19 cellular contexts compared by ENCODE assay signal in the genomic region with DNA sequence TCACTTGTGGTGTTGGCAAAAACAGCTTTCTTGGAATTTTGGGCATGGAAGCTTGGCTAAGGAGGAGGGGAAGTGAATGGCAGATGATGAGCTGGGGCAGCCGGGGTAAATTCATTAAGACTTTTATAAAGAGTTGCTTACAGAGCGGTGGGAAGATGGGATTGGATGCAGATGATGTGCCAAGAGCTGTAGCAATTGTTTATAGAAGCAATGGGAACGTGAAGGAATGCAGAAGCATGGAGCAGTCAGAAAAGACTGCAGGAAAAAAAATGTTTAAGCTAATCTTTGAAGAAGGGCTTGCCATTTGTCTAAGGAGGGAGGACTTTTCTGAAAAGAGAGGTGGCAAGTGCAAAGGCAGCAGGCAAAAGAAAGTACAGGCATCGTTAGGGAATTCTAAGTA.
"Had no signal": no experiment of that assay in that cellular context is flagged by ENCODE, and none has a peak within 500 bp of the region (broad histone marks: within the 10 kb centered on the region; RNA-seq: fewer than 3 reads in every experiment).

No MANE protein-coding gene starts in this region.

- H3K9me3 ChIP-seq: colonic mucosa, esophagus squamous epithelium, gastrocnemius medialis, heart right ventricle, left lung, lower lobe of right lung, ovary, tibial nerve, upper lobe of right lung, vagina had no signal

- H3K4me3 ChIP-seq: colonic mucosa, esophagus squamous epithelium, gastrocnemius medialis, heart right ventricle, left lung, lower lobe of right lung, neural progenitor cell, ovary, smooth muscle cell, tibial nerve, upper lobe of right lung, vagina had no signal

- H3K4me1 ChIP-seq: colonic mucosa, gastrocnemius medialis, heart right ventricle, left lung, lower lobe of right lung, neural progenitor cell, tibial nerve, upper lobe of right lung, vagina had no signal

- H3K27me3 ChIP-seq: colonic mucosa, esophagus squamous epithelium, gastrocnemius medialis, heart right ventricle, left lung, neural progenitor cell, ovary, tibial nerve, upper lobe of right lung, vagina had no signal

- H3K36me3 ChIP-seq: colonic mucosa, esophagus squamous epithelium, gastrocnemius medialis, heart right ventricle, left lung, lower lobe of right lung, neural progenitor cell, ovary, tibial nerve, upper lobe of right lung, vagina had no signal

- DNase-seq: colonic mucosa; dermis blood vessel endothelial cell; esophagus squamous epithelium; gastrocnemius medialis; heart right ventricle; hypothalamus; left lung; lower lobe of right lung; midbrain; nucleus accumbens; ovary; right cardiac atrium; stimulated activated CD4-positive, alpha-beta T cell treated with anti-CD3 and anti-CD28 coated beads, Interleukin-2, amount 100 ng/mL, for 48 hours; upper lobe of right lung had no signal

- ATAC-seq: gastrocnemius medialis; heart right ventricle; left lung; lower lobe of right lung; natural killer cell treated with Interleukin-12 subunit alpha and Interleukin-12 subunit beta and Interleukin-15 and Interleukin-18, amount 100 ng/mL, for 72 hours; right cardiac atrium; upper lobe of right lung had no signal

- H3K27ac ChIP-seq: colonic mucosa, gastrocnemius medialis, heart right ventricle, left lung, lower lobe of right lung, neural progenitor cell, ovary, tibial nerve, upper lobe of right lung, vagina had no signal
